In genomic region chr18:55910328-55910727, GRCh38 we compare ENCODE assay signal across 24 cellular contexts.
"Had no signal": no experiment of that assay in that cellular context is flagged by ENCODE, and none has a peak within 500 bp of the region (broad histone marks: within the 10 kb centered on the region; RNA-seq: fewer than 3 reads in every experiment).

No MANE protein-coding gene starts in this region.

- H3K36me3 ChIP-seq: cardiac muscle cell, colonic mucosa, neutrophil, right lobe of liver, stomach, suprapubic skin, tibial artery had no signal

- H3K4me1 ChIP-seq: body of pancreas, colonic mucosa, right lobe of liver had no signal

- H3K9me3 ChIP-seq: body of pancreas, colonic mucosa, neutrophil, right lobe of liver, stomach, suprapubic skin, tibial artery had no signal

- ATAC-seq: body of pancreas; right lobe of liver; stimulated activated effector memory CD8-positive, alpha-beta T cell treated with anti-CD3 and anti-CD28 coated beads, Interleukin-12 subunit alpha, Interleukin-12 subunit beta, amount 100 ng/mL, for 72 hours had no signal

- H3K4me3 ChIP-seq: body of pancreas, cardiac muscle cell, colonic mucosa, right lobe of liver, stomach, suprapubic skin, tibial artery had no signal

- DNase-seq: activated CD4-positive, alpha-beta T cell treated with anti-CD3 and anti-CD28 coated beads for 4 hours; activated CD4-positive, alpha-beta T cell treated with anti-CD3 and anti-CD28 coated beads, Interleukin-2, amount 50 U/mL, for 4 hours; activated effector memory CD4-positive, alpha-beta T cell treated with Interleukin-2 at 50 U/mL for 16 hours; activated naive CD4-positive, alpha-beta T cell treated with Interleukin-2 at 50 U/mL for 16 hours; anterior cingulate cortex; body of pancreas; cerebellar nuclear complex; colonic mucosa; effector CD8-positive, alpha-beta T cell; left ventricle myocardium superior; naive B cell; nephron progenitor cell; right lobe of liver; stimulated activated CD4-positive, alpha-beta T cell treated with anti-CD3 and anti-CD28 coated beads, Interleukin-4, amount 100 ng/mL, for 24 hours; stomach; tibial artery had no signal

- FAIRE-seq: frontal cortex, islet of Langerhans, TTC549 had no signal

- H3K27me3 ChIP-seq: body of pancreas, cardiac muscle cell, colonic mucosa, neutrophil, right lobe of liver, stomach, suprapubic skin, tibial artery had no signal

- H3K27ac ChIP-seq: body of pancreas, cardiac muscle cell, colonic mucosa, neutrophil, right lobe of liver, stomach, suprapubic skin, tibial artery, VCaP had no signal
